Comparison of ENCODE assay signal across 8 cellular contexts in genomic region chr19:4186087-4186993, GRCh38. TPM values are rescaled to one million over a fixed set of nuclear protein-coding genes. Genes with fewer than 3 reads are reported as not detected.
A peak's percentile ranks its signal among the peaks of the same experiment; 100 is the strongest.
DNase-seq lines count a peak whose midpoint lies in the region; ATAC-seq and TF ChIP-seq lines count a peak whose summit lies in the region.

No MANE protein-coding gene starts in this region.

- H3K9me2 ChIP-seq in neural cell (ENCODE audit: insufficient read depth, low read length): no peaks in the 10 kb centered on the region

- CTCF ChIA-PET in CD4-positive, alpha-beta T cell (lab: Charles Lee): interaction anchor here (0.7 to 2.0 kb wide), 3 partner anchors 10 to 46 kb away, joined by 3 to 9 read pairs (median 3); no protein-coding TSS in a partner anchor

- peaks cover 8% of the 10 kb centered on the region for H3K27me3 Mint-ChIP-seq in CD4-positive, alpha-beta T cell

- DNase-seq in CD4-positive, alpha-beta T cell: peak; percentile 59 to 81 (median 70)
- DNase-seq in HT1080 (ENCODE audit: low read depth): peak; percentile 57
- peak; percentile 77 for DNase-seq in activated T-cell treated with anti-CD3 and anti-CD28 coated beads for 1 hour (ENCODE audit: low read depth)
- DNase-seq in esophagus squamous epithelium (lab: John Stamatoyannopoulos, UW): no peak
- peak; percentile 92 for DNase-seq in stimulated activated naive CD8-positive, alpha-beta T cell treated with anti-CD3 and anti-CD28 coated beads, Interleukin-15, Interleukin-2, amounts not matched to agents 100 U/mL and 50 U/mL, for 24 hours

- peak; percentile 66 for ATAC-seq in CD4-positive, alpha-beta T cell (ENCODE audit: poor library complexity)
- ATAC-seq in stimulated activated naive CD8-positive, alpha-beta T cell treated with anti-CD3 and anti-CD28 coated beads, Interleukin-15, Interleukin-2, amounts not matched to agents 100 U/mL and 50 U/mL, for 24 hours: peak; percentile 57
- no peak for ATAC-seq in GM18505 (IDR thresholded peaks at IDR 0.05; ENCODE audit: unreplicated experiment)

- TF ChIP-seq RAD21 in neural cell (conservative IDR thresholded peaks at IDR 0.05): peak; percentile 37

- no peak overlapping the region for H3K9ac ChIP-seq in OCI-LY3 (ENCODE audit: low read length)
- no peak overlapping the region for H3K9ac ChIP-seq in neural cell (ENCODE audit: low read length)

- intact Hi-C loops in CD4-positive, alpha-beta T cell (cut with DNase I, micrococcal nuclease): no loop called here
- intact Hi-C loops in esophagus squamous epithelium (cut with DNase I): no loop called here

- no peaks in the 10 kb centered on the region for H3K9me3 Mint-ChIP-seq in CD4-positive, alpha-beta T cell

- peaks cover 17% of the 10 kb centered on the region for H3K4me1 ChIP-seq in OCI-LY3 (ENCODE audit: low read length)
- peaks cover 12 to 26% (median 14%) of the 10 kb centered on the region in 3 donors for H3K4me1 ChIP-seq in esophagus squamous epithelium

- no peaks in the 10 kb centered on the region for H3F3A ChIP-seq in neural cell (ENCODE audit: insufficient read depth, low read length, poor library complexity, severe bottlenecking)

- H4K20me1 ChIP-seq in OCI-LY3 (ENCODE audit: insufficient read depth, low read length) (no peaks in the 10 kb centered on the region), neural cell (ENCODE audit: insufficient read depth) (no peaks in the 10 kb centered on the region)

- H3K36me3 ChIP-seq in OCI-LY3 (replicated peaks; ENCODE audit: low read depth, low read length) (no peaks in the 10 kb centered on the region), esophagus squamous epithelium (no peaks in the 10 kb centered on the region), neural cell (ENCODE audit: insufficient read depth, low read length) (no peaks in the 10 kb centered on the region)

- no peak for TF ChIP-seq EP300 in neural cell (conservative IDR thresholded peaks at IDR 0.05; ENCODE audit: poor library complexity, severe bottlenecking)

- H3K4me3 ChIP-seq in OCI-LY3 (ENCODE audit: low read length) (no peak overlapping the region), esophagus squamous epithelium (no peak overlapping the region), neural cell (ENCODE audit: low read length) (no peak overlapping the region)

- H3K4me2 ChIP-seq in OCI-LY3 (ENCODE audit: low read length) (peak overlapping the region; percentile 47), neural cell (ENCODE audit: low read length) (no peak overlapping the region)

- H3K79me2 ChIP-seq in OCI-LY3 (ENCODE audit: low read length): peaks cover 10% of the 10 kb centered on the region
- peaks cover 8% of the 10 kb centered on the region for H3K79me2 ChIP-seq in neural cell (replicated peaks; ENCODE audit: insufficient read depth, low read length)

- WGBS in esophagus squamous epithelium, 2 donors: 27 to 32% methylated on average over 18 to 19 of the region's 22 CpGs

- peak; percentile 58 for TF ChIP-seq CTCF in CD4-positive, alpha-beta T cell (IDR thresholded peaks at IDR 0.05)
- peak; percentile 87 for TF ChIP-seq CTCF in OCI-LY3 (IDR thresholded peaks at IDR 0.05; ENCODE audit: low read depth, low read length)
- TF ChIP-seq CTCF in esophagus squamous epithelium (IDR thresholded peaks at IDR 0.05): peak; percentile 28 to 75 (median 66)
- peak; percentile 67 for TF ChIP-seq CTCF in neural cell (IDR thresholded peaks at IDR 0.05; ENCODE audit: poor library complexity, severe bottlenecking)

- no peak overlapping the region for H3K27ac ChIP-seq in CD4-positive, alpha-beta T cell (ENCODE audit: low read depth, low read length)
- H3K27ac ChIP-seq in OCI-LY3 (ENCODE audit: low read length) (no peak overlapping the region), esophagus squamous epithelium (no peak overlapping the region), neural cell (ENCODE audit: low read length) (no peak overlapping the region)

- H3K27me3 ChIP-seq in CD4-positive, alpha-beta T cell (ENCODE audit: control insufficient read depth, insufficient read depth, low read length): no peaks in the 10 kb centered on the region
- no peaks in the 10 kb centered on the region for H3K27me3 ChIP-seq in OCI-LY3 (ENCODE audit: low read depth, low read length)
- peaks cover 0 to 29% (median 0%) of the 10 kb centered on the region in 4 donors for H3K27me3 ChIP-seq in esophagus squamous epithelium
- no peaks in the 10 kb centered on the region for H3K27me3 ChIP-seq in neural cell (ENCODE audit: insufficient read depth, low read depth, low read length)

- POLR2A ChIA-PET in CD4-positive, alpha-beta T cell (lab: Charles Lee): no interaction called here

- peaks cover 12% of the 10 kb centered on the region for H3K4me1 Mint-ChIP-seq in CD4-positive, alpha-beta T cell (ENCODE audit: low read depth)

- no peak overlapping the region for H3K27ac Mint-ChIP-seq in CD4-positive, alpha-beta T cell

- H2AFZ ChIP-seq in OCI-LY3 (ENCODE audit: low read depth, low read length) (peak overlapping the region; percentile 55), neural cell (ENCODE audit: low read depth, low read length) (no peak overlapping the region)

- TF ChIP-seq POLR2A in esophagus squamous epithelium (IDR thresholded peaks at IDR 0.05): no peak
- TF ChIP-seq POLR2A in GM18505 (IDR thresholded peaks at IDR 0.05; ENCODE audit: borderline replicate concordance, extremely low read depth, insufficient read depth, insufficient read length): no peak

- peak overlapping the region; percentile 31 for H3K4me3 Mint-ChIP-seq in CD4-positive, alpha-beta T cell

- H3K36me3 Mint-ChIP-seq in CD4-positive, alpha-beta T cell (ENCODE audit: low read depth): peaks cover 7% of the 10 kb centered on the region

- no peaks in the 10 kb centered on the region for H3K9me3 ChIP-seq in CD4-positive, alpha-beta T cell (ENCODE audit: control insufficient read depth, low read length)
- H3K9me3 ChIP-seq in OCI-LY3 (ENCODE audit: insufficient read depth, low read length) (no peaks in the 10 kb centered on the region), esophagus squamous epithelium (no peaks in the 10 kb centered on the region), neural cell (ENCODE audit: low read length) (no peaks in the 10 kb centered on the region)

TF ChIP-seq in neural cell, 6 proteins besides CTCF, POLR2A, EP300 and RAD21 (continues in another document):
- TF ChIP-seq TAF1 (IDR thresholded peaks at IDR 0.05; ENCODE audit: low read depth) (no peak), EZH2 (IDR thresholded peaks at IDR 0.05; ENCODE audit: borderline replicate concordance, insufficient read depth, low read length, poor library complexity, severe bottlenecking) (no peak), POLR2AphosphoS5 (IDR thresholded peaks at IDR 0.05) (no peak), MXI1 (conservative IDR thresholded peaks at IDR 0.05; ENCODE audit: poor library complexity, severe bottlenecking) (no peak), REST (IDR thresholded peaks at IDR 0.05; ENCODE audit: borderline replicate concordance) (no peak)

RNA-seq across cellular contexts. Expression of gene ANKRD24, which starts 3.9 kb away (rescaled TPM):
- total RNA-seq in CD4-positive, alpha-beta T cell: under 1 TPM; 0.59 to 0.60 TPM
- 0.20 and 0.42 TPM in 2 replicates for total RNA-seq in HT1080 (2014; rRNA removed; shearing (Covaris generic))
- polyA plus RNA-seq in HT1080 (2015; cell fraction: cytosol; rRNA removed): 0.26 and 0.46 TPM in 2 replicates
- 1.6 and 2.4 TPM in 2 replicates for polyA plus RNA-seq in HT1080 (2015; cell fraction: nucleus; rRNA removed)
- total RNA-seq in esophagus squamous epithelium: 1 to 10 TPM in 1 of 4 donors, under 1 TPM in 3; 0.04 to 2.0 (median 0.44) TPM
- polyA plus RNA-seq in neural cell: 2.8 and 3.3 TPM in 2 replicates
- polyA minus RNA-seq in neural cell: 2.4 and 2.9 TPM in 2 replicates

RNA-seq across cellular contexts. Expression of gene SIRT6, which starts 4.0 kb away (rescaled TPM):
- total RNA-seq in CD4-positive, alpha-beta T cell: 10 to 100 TPM; 11.2 to 14.2 TPM
- 16.4 and 18.5 TPM in 2 replicates for total RNA-seq in HT1080 (2014; rRNA removed; shearing (Covaris generic))
- polyA plus RNA-seq in HT1080 (2015; cell fraction: cytosol; rRNA removed): 23.8 and 31.2 TPM in 2 replicates
- polyA plus RNA-seq in HT1080 (2015; cell fraction: nucleus; rRNA removed): 49.0 and 63.8 TPM in 2 replicates
- 10 to 100 TPM in 3 of 4 donors, 1 to 10 TPM in 1; 9.0 to 23.3 (median 18.3) TPM for total RNA-seq in esophagus squamous epithelium
- 42.7 and 42.8 TPM in 2 replicates for polyA plus RNA-seq in neural cell
- polyA minus RNA-seq in neural cell: 25.6 and 32.9 TPM in 2 replicates

RNA-seq across cellular contexts. Expression of gene CREB3L3, which starts 32.9 kb away (rescaled TPM):
- total RNA-seq in CD4-positive, alpha-beta T cell: under 1 TPM in 1 of 2 experiments, not detected in 1; 0.08 TPM
- total RNA-seq in HT1080 (2014; rRNA removed; shearing (Covaris generic)): not detected in 2 replicates
- polyA plus RNA-seq in HT1080 (2015; cell fraction: cytosol; rRNA removed): not detected in 2 replicates
- polyA plus RNA-seq in HT1080 (2015; cell fraction: nucleus; rRNA removed): not detected in 2 replicates
- not detected for total RNA-seq in esophagus squamous epithelium
- not detected in 2 replicates for polyA plus RNA-seq in neural cell
- not detected in 2 replicates for polyA minus RNA-seq in neural cell

RNA-seq across cellular contexts. Expression of gene EBI3, which starts 43.0 kb away (rescaled TPM):
- not detected for total RNA-seq in CD4-positive, alpha-beta T cell
- 0.63 and 1.3 TPM in 2 replicates for total RNA-seq in HT1080 (2014; rRNA removed; shearing (Covaris generic))
- 4.5 and 4.8 TPM in 2 replicates for polyA plus RNA-seq in HT1080 (2015; cell fraction: cytosol; rRNA removed)
- 5.4 and 7.6 TPM in 2 replicates for polyA plus RNA-seq in HT1080 (2015; cell fraction: nucleus; rRNA removed)
- total RNA-seq in esophagus squamous epithelium: 1 to 10 TPM in 1 of 4 donors, under 1 TPM in 3; 0.27 to 5.0 (median 0.44) TPM
- not detected in 2 replicates for polyA plus RNA-seq in neural cell
- polyA minus RNA-seq in neural cell: not detected in 2 replicates
